1 cellular context compared by ENCODE assay signal in genomic region chr22:39943941-39944624, GRCh38.
TF ChIP-seq lines count a peak whose summit lies in the region.

No MANE protein-coding gene starts in this region.

TF ChIP-seq in GM23338, 12 proteins besides CTCF, POLR2A, EP300 and RAD21:
- TF ChIP-seq ZNF462 (CRISPR knock-in tag; IDR thresholded peaks at IDR 0.05) = no peak
- TF ChIP-seq ETS1 (IDR thresholded peaks at IDR 0.05) = no peak
- TF ChIP-seq NANOG (IDR thresholded peaks at IDR 0.05; ENCODE audit: borderline replicate concordance) = no peak
- no peak for TF ChIP-seq STAT1 (IDR thresholded peaks at IDR 0.05; ENCODE audit: unreplicated experiment)
- TF ChIP-seq POLR2AphosphoS5 (IDR thresholded peaks at IDR 0.05; ENCODE audit: low read depth) = no peak
- TF ChIP-seq ZNF114 (CRISPR knock-in tag; IDR thresholded peaks at IDR 0.05) = no peak
- TF ChIP-seq REST (IDR thresholded peaks at IDR 0.05; ENCODE audit: unreplicated experiment) = no peak
- TF ChIP-seq CREB1 (CRISPR knock-in tag; IDR thresholded peaks at IDR 0.05; ENCODE audit: low read depth) = no peak
- TF ChIP-seq EZH2 (IDR thresholded peaks at IDR 0.05; ENCODE audit: low read depth, unreplicated experiment) = no peak
- TF ChIP-seq EZH2phosphoT487 (IDR thresholded peaks at IDR 0.05; ENCODE audit: unreplicated experiment) = no peak
- no peak for TF ChIP-seq ZNF331 (CRISPR knock-in tag; IDR thresholded peaks at IDR 0.05; ENCODE audit: low read depth)
- TF ChIP-seq JUNB (IDR thresholded peaks at IDR 0.05; ENCODE audit: unreplicated experiment) = no peak
